Comparison of ENCODE assay signal across 1 cellular context in genomic region chr5:39016587-39017275, GRCh38.
TF ChIP-seq lines count a peak whose summit lies in the region.

No MANE protein-coding gene starts in this region.

TF ChIP-seq in K562, 482 proteins besides CTCF, POLR2A, EP300 and RAD21 (continued from another document):
- TF ChIP-seq TAF9B (IDR thresholded peaks at IDR 0.05; ENCODE audit: partially characterized antibody) (peak; percentile 16), HMBOX1 (IDR thresholded peaks at IDR 0.05) (peak; percentile 89), CEBPG (CRISPR knock-in tag; IDR thresholded peaks at IDR 0.05) (0 out of 2 replicates have a peak, but pooled peaks have one; percentile 15), CEBPG (tag; conservative IDR thresholded peaks at IDR 0.05 in 1 of 2, IDR thresholded peaks at IDR 0.05 in 1 of 2) (peak; percentile 90 to 99), DPF2 (IDR thresholded peaks at IDR 0.05) (0 out of 2 replicates have a peak, but pooled peaks have one; percentile 52), FOXM1 (IDR thresholded peaks at IDR 0.05; ENCODE audit: low read depth) (peak; percentile 37; the same call in 1 of the 2 replicates), FOXM1 (CRISPR knock-in tag; IDR thresholded peaks at IDR 0.05; ENCODE audit: low read depth) (no peak), STAT5A (IDR thresholded peaks at IDR 0.05; ENCODE audit: borderline replicate concordance, low read length) (peak; percentile 83), RFX1 (IDR thresholded peaks at IDR 0.05) (no peak), EP400 (IDR thresholded peaks at IDR 0.05) (peak; percentile 15; the same call in 1 of the 2 replicates), IRF9 (tag; IDR thresholded peaks at IDR 0.05) (0 out of 2 replicates have a peak, but pooled peaks have one; percentile 35), ZNF512 (tag; IDR thresholded peaks at IDR 0.05) (peak; percentile 45; the same call in 1 of the 2 replicates), SNAPC5 (CRISPR knock-in tag; IDR thresholded peaks at IDR 0.05) (no peak), KDM1A (IDR thresholded peaks at IDR 0.05) (peak in 1 of 2 experiments; percentile 14; a peak in 1 of 4 replicates), POLR2B (IDR thresholded peaks at IDR 0.05; ENCODE audit: low read depth, partially characterized antibody) (peak; percentile 1), CBFA2T3 (IDR thresholded peaks at IDR 0.05) (peak; percentile 63), JUND (IDR thresholded peaks at IDR 0.05; ENCODE audit: borderline replicate concordance, low read depth, low read length) (no peak), JUND (tag; IDR thresholded peaks at IDR 0.05; ENCODE audit: borderline replicate concordance, low read depth, low read length) (peak; percentile 12; the same call in 1 of the 3 replicates)
TF ChIP-seq in K562: peak in this region for 15.
